20 cellular contexts compared by ENCODE assay signal in the genomic region with DNA sequence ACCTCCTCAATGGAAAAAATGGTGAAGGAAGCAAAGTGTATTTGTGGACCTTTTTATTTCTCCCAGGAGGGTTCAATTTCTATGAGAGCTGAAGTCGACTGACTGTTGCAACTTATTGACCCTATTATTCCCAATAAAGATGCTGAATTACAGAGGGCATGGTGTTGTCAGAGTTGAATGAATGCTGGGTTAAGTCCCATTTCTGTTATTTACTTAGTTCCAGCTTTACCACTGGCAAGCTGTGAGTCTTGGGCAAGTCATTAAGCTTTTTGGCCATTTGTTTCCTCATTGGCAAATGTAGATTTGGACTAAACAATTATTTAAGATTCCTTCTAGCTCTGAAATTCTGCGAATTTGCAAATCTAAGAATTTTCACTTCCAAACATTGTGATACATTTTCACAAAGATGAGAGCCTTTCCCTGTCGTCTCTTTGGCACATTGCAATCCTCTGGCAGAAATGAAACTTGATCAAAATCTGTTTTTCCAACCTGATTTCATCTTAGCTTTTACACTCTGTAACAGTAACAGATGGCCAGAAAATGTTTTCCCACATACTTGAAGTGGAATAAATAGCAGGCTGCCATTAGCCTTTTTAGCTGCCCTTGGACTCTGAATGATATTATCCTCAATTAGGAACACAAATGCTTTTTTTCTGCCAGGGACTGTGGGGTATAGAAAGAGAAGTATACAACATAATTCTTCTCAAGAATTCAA.
A peak's percentile ranks its signal among the peaks of the same experiment; 100 is the strongest.
DNase-seq lines count a peak whose midpoint lies in the region; ATAC-seq and FAIRE-seq lines count a peak whose summit lies in the region.
"Had no signal": no experiment of that assay in that cellular context is flagged by ENCODE, and none has a peak within 500 bp of the region (broad histone marks: within the 10 kb centered on the region; RNA-seq: fewer than 3 reads in every experiment).

No MANE protein-coding gene starts in this region.

- FAIRE-seq in islet of Langerhans (lab: Jason Lieb, UNC) = peak; percentile 13
- FAIRE-seq: D721Med had no signal

- ATAC-seq in GM21723 (IDR thresholded peaks at IDR 0.05; ENCODE audit: unreplicated experiment) = no peak
- ATAC-seq: T-cell had no signal

- DNase-seq in DMS 273 treated with DMSO at 0.1 percent for 48 hours (lab: John Stamatoyannopoulos, UW) = peak; percentile 82
- DNase-seq in NCI-H1694 treated with DMSO at 0.1 percent for 48 hours (lab: John Stamatoyannopoulos, UW) = peak; percentile 51
- DNase-seq in NCI-H69 (lab: John Stamatoyannopoulos, UW) = peak; percentile 81
- no peak for DNase-seq in activated gamma-delta T cell (lab: John Stamatoyannopoulos, UW)
- no peak for DNase-seq in OCI-M2 (lab: John Stamatoyannopoulos, UW; ENCODE audit: unreplicated experiment)
- DNase-seq in SKM-1 (lab: John Stamatoyannopoulos, UW; ENCODE audit: unreplicated experiment) = no peak
- DNase-seq: ACHN; BE2C; CD4-positive, alpha-beta memory T cell; Karpas-422; MM.1S; NCI-H1105; NCI-H187 treated with DMSO at 0.1 percent for 48 hours; NCI-H226; NCI-H774; SJCRH30; T-cell had no signal

Comparison
In these comparisons a context has a peak if more than half of its experiments do, and no peak if none do; other contexts are left out.
1. DNase-seq: peak in DMS 273 treated with DMSO at 0.1 percent for 48 hours (single experiment), NCI-H1694 treated with DMSO at 0.1 percent for 48 hours (single experiment) and NCI-H69 (single experiment); none in activated gamma-delta T cell (single experiment), OCI-M2 (single experiment) and SKM-1 (single experiment).